ENCODE assay signal across 12 cellular contexts in genomic region chr3:32403663-32404062, GRCh38. TPM values are rescaled to one million over a fixed set of nuclear protein-coding genes. Genes with fewer than 3 reads are reported as not detected.
A peak's percentile ranks its signal among the peaks of the same experiment; 100 is the strongest.
DNase-seq lines count a peak whose midpoint lies in the region; ATAC-seq, FAIRE-seq and TF ChIP-seq lines count a peak whose summit lies in the region.
"Had no signal": no experiment of that assay in that cellular context is flagged by ENCODE, and none has a peak within 500 bp of the region (broad histone marks: within the 10 kb centered on the region; RNA-seq: fewer than 3 reads in every experiment).

No MANE protein-coding gene starts in this region.

- no peaks in the 10 kb centered on the region for H3K27me3 Mint-ChIP-seq in activated CD8-positive, alpha-beta memory T cell treated with anti-CD3 and anti-CD28 coated beads, Interleukin-2, amount 10 ng/mL, durations not matched to agents 7 days and 5 days
- H3K27me3 Mint-ChIP-seq in activated T-helper 1 cell treated with anti-CD3 and anti-CD28 coated beads, Interleukin-12 subunit alpha, Interleukin-12 subunit beta, Interleukin-2, Interleukin-4 antibody, amounts not matched to agents 30 ng/mL and 10 ng/mL and 1 ng/mL, durations not matched to agents 14 hours and 24 hours and 36 hours (ENCODE audit: insufficient read depth): no peaks in the 10 kb centered on the region
- no peaks in the 10 kb centered on the region for H3K27me3 Mint-ChIP-seq in neural crest cell (ENCODE audit: low read depth)

- peak overlapping the region; percentile 80 for H3K27ac Mint-ChIP-seq in activated CD8-positive, alpha-beta memory T cell treated with anti-CD3 and anti-CD28 coated beads, Interleukin-2, amount 10 ng/mL, durations not matched to agents 7 days and 5 days
- H3K27ac Mint-ChIP-seq in activated T-helper 1 cell treated with anti-CD3 and anti-CD28 coated beads, Interleukin-12 subunit alpha, Interleukin-12 subunit beta, Interleukin-2, Interleukin-4 antibody, amounts not matched to agents 30 ng/mL and 10 ng/mL and 1 ng/mL, durations not matched to agents 14 hours and 24 hours and 36 hours: peak overlapping the region; percentile 16
- H3K27ac Mint-ChIP-seq in neural crest cell (ENCODE audit: unreplicated experiment): no peak overlapping the region

- no peak for FAIRE-seq in kidney (lab: Jason Lieb, UNC)
- FAIRE-seq: islet of Langerhans had no signal

- H3K4me3 ChIP-seq in kidney (ENCODE audit: low read length in 2 of 2): no peak overlapping the region
- H3K4me3 ChIP-seq: psoas muscle had no signal

- peaks cover 60% of the 10 kb centered on the region for H3K4me1 Mint-ChIP-seq in activated CD8-positive, alpha-beta memory T cell treated with anti-CD3 and anti-CD28 coated beads, Interleukin-2, amount 10 ng/mL, durations not matched to agents 7 days and 5 days
- H3K4me1 Mint-ChIP-seq in activated T-helper 1 cell treated with anti-CD3 and anti-CD28 coated beads, Interleukin-12 subunit alpha, Interleukin-12 subunit beta, Interleukin-2, Interleukin-4 antibody, amounts not matched to agents 30 ng/mL and 10 ng/mL and 1 ng/mL, durations not matched to agents 14 hours and 24 hours and 36 hours (ENCODE audit: low read depth): peaks cover 84% of the 10 kb centered on the region
- peaks cover 31% of the 10 kb centered on the region for H3K4me1 Mint-ChIP-seq in neural crest cell

- no peaks in the 10 kb centered on the region for H3K9me3 Mint-ChIP-seq in activated CD8-positive, alpha-beta memory T cell treated with anti-CD3 and anti-CD28 coated beads, Interleukin-2, amount 10 ng/mL, durations not matched to agents 7 days and 5 days (ENCODE audit: low read depth)
- no peaks in the 10 kb centered on the region for H3K9me3 Mint-ChIP-seq in activated T-helper 1 cell treated with anti-CD3 and anti-CD28 coated beads, Interleukin-12 subunit alpha, Interleukin-12 subunit beta, Interleukin-2, Interleukin-4 antibody, amounts not matched to agents 30 ng/mL and 10 ng/mL and 1 ng/mL, durations not matched to agents 14 hours and 24 hours and 36 hours
- H3K9me3 Mint-ChIP-seq in neural crest cell: no peaks in the 10 kb centered on the region

- no peaks in the 10 kb centered on the region for H3K36me3 ChIP-seq in kidney (ENCODE audit: control insufficient read depth in 1 of 2, insufficient read depth in 2 of 2, low read length in 2 of 2)

- peaks cover 20% of the 10 kb centered on the region for H3K36me3 Mint-ChIP-seq in activated CD8-positive, alpha-beta memory T cell treated with anti-CD3 and anti-CD28 coated beads, Interleukin-2, amount 10 ng/mL, durations not matched to agents 7 days and 5 days
- H3K36me3 Mint-ChIP-seq in activated T-helper 1 cell treated with anti-CD3 and anti-CD28 coated beads, Interleukin-12 subunit alpha, Interleukin-12 subunit beta, Interleukin-2, Interleukin-4 antibody, amounts not matched to agents 30 ng/mL and 10 ng/mL and 1 ng/mL, durations not matched to agents 14 hours and 24 hours and 36 hours (ENCODE audit: low read depth): peaks cover 32% of the 10 kb centered on the region
- H3K36me3 Mint-ChIP-seq in neural crest cell (ENCODE audit: low read depth): no peaks in the 10 kb centered on the region

- intact Hi-C loops in activated T-helper 1 cell treated with anti-CD3 and anti-CD28 coated beads, Interleukin-12 subunit alpha, Interleukin-12 subunit beta, Interleukin-2, Interleukin-4 antibody, amounts not matched to agents 30 ng/mL and 10 ng/mL and 1 ng/mL, durations not matched to agents 14 hours and 24 hours and 36 hours (cut with micrococcal nuclease): no loop called here
- intact Hi-C loops in kidney (cut with DNase I): no loop called here

- H3K27ac ChIP-seq in kidney (ENCODE audit: low read depth in 2 of 2, low read length in 2 of 2): no peak overlapping the region
- H3K27ac ChIP-seq: psoas muscle had no signal

- H3K9ac ChIP-seq in kidney (ENCODE audit: low read length in 2 of 2): no peak overlapping the region

- CTCF ChIA-PET in activated CD8-positive, alpha-beta memory T cell treated with anti-CD3 and anti-CD28 coated beads, Interleukin-2, amount 10 ng/mL, durations not matched to agents 7 days and 5 days (lab: Charles Lee): interaction anchor here (0.7 to 5.9 kb wide), 3 partner anchors 12 to 64 kb away, joined by 3 to 25 read pairs (median 3); no protein-coding TSS in a partner anchor

- H3K9me3 ChIP-seq in kidney (ENCODE audit: control insufficient read depth in 1 of 2, low read length in 2 of 2): no peaks in the 10 kb centered on the region
- H3K9me3 ChIP-seq: psoas muscle had no signal

- H3K4me1 ChIP-seq in kidney (ENCODE audit: control insufficient read depth in 1 of 2, insufficient read depth in 1 of 2, low read depth in 1 of 2, low read length in 2 of 2): peaks cover 5 to 10% of the 10 kb centered on the region in 2 donors

- H3K4me3 Mint-ChIP-seq in activated CD8-positive, alpha-beta memory T cell treated with anti-CD3 and anti-CD28 coated beads, Interleukin-2, amount 10 ng/mL, durations not matched to agents 7 days and 5 days: no peak overlapping the region
- H3K4me3 Mint-ChIP-seq in activated T-helper 1 cell treated with anti-CD3 and anti-CD28 coated beads, Interleukin-12 subunit alpha, Interleukin-12 subunit beta, Interleukin-2, Interleukin-4 antibody, amounts not matched to agents 30 ng/mL and 10 ng/mL and 1 ng/mL, durations not matched to agents 14 hours and 24 hours and 36 hours: no peak overlapping the region
- H3K4me3 Mint-ChIP-seq in neural crest cell: peak overlapping the region; percentile 25

- ATAC-seq in activated CD8-positive, alpha-beta memory T cell treated with anti-CD3 and anti-CD28 coated beads, Interleukin-2, amount 10 ng/mL, durations not matched to agents 7 days and 5 days: no peak
- ATAC-seq in HG03521 (IDR thresholded peaks at IDR 0.05; ENCODE audit: unreplicated experiment): no peak
- ATAC-seq: psoas muscle had no signal

- no peak for DNase-seq in activated CD8-positive, alpha-beta memory T cell treated with anti-CD3 and anti-CD28 coated beads, Interleukin-2, amount 10 ng/mL, durations not matched to agents 7 days and 5 days
- no peak for DNase-seq in activated CD8-positive, alpha-beta memory T cell treated with anti-CD3 and anti-CD28 coated beads, Interleukin-2, amount 50 U/mL, for 4 hours
- DNase-seq in NCI-H2029 (lab: John Stamatoyannopoulos, UW): peak; percentile 80
- no peak for DNase-seq in activated T-helper 1 cell treated with anti-CD3 and anti-CD28 coated beads, Interleukin-12 subunit alpha, Interleukin-12 subunit beta, Interleukin-2, Interleukin-4 antibody, amounts not matched to agents 30 ng/mL and 10 ng/mL and 1 ng/mL, durations not matched to agents 14 hours and 24 hours and 36 hours (ENCODE audit: low spot score)
- no peak for DNase-seq in neural crest cell (ENCODE audit: low read depth, low spot score)
- no peak for DNase-seq in kidney
- no peak for DNase-seq in ecto neural progenitor cell (ENCODE audit: low spot score)
- DNase-seq: activated CD4-positive, alpha-beta T cell treated with anti-CD3 and anti-CD28 coated beads for 4 hours; MM.1S; psoas muscle had no signal

- TF ChIP-seq CTCF in neural crest cell (conservative IDR thresholded peaks at IDR 0.05) (no peak), kidney (IDR thresholded peaks at IDR 0.05; ENCODE audit: borderline replicate concordance, extremely low read depth, insufficient read depth) (no peak)

RNA-seq across cellular contexts. Expression of gene CMTM7, which starts 12.0 kb away (rescaled TPM):
- 10 to 100 TPM; 42.6 to 49.8 TPM for total RNA-seq in activated CD8-positive, alpha-beta memory T cell treated with anti-CD3 and anti-CD28 coated beads, Interleukin-2, amount 10 ng/mL, durations not matched to agents 7 days and 5 days
- total RNA-seq in activated T-helper 1 cell treated with anti-CD3 and anti-CD28 coated beads, Interleukin-12 subunit alpha, Interleukin-12 subunit beta, Interleukin-2, Interleukin-4 antibody, amounts not matched to agents 30 ng/mL and 10 ng/mL and 1 ng/mL, durations not matched to agents 14 hours and 24 hours and 36 hours: 50.6 and 59.7 TPM in 2 replicates
- total RNA-seq in neural crest cell (37.4 and 38.0 TPM in 2 replicates), kidney (38.2 TPM)
- polyA plus RNA-seq in kidney (ENCODE audit: insufficient read depth, low read depth, low replicate concordance): 26.0 TPM
